In the genomic region with DNA sequence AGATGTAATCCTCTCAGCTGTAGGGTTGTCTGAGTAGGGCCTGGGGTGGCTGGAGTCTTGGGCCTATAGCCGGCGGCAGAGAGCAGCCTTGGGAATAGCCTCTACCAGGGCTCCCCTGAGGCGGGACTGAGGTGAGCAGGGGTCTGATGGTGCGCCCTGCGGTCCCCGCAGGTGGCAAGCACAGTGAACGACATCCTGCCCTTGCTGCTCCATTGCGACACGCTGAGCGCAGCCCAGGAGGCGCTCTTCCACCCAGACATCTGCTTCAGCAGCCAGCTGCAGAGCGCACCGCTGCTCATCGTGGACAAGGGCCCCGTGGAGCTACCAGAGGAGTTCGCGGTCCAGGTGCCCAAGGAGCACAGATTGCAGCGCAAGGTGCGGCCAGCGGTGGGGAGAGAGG, we compare ENCODE assay signal across 1 cellular context.
TF ChIP-seq lines count a peak whose summit lies in the region.

No MANE protein-coding gene starts in this region.

TF ChIP-seq in HepG2, 621 proteins besides CTCF, POLR2A, EP300 and RAD21 (continued from another document and continues in another):
- TF ChIP-seq, protein P1, sequence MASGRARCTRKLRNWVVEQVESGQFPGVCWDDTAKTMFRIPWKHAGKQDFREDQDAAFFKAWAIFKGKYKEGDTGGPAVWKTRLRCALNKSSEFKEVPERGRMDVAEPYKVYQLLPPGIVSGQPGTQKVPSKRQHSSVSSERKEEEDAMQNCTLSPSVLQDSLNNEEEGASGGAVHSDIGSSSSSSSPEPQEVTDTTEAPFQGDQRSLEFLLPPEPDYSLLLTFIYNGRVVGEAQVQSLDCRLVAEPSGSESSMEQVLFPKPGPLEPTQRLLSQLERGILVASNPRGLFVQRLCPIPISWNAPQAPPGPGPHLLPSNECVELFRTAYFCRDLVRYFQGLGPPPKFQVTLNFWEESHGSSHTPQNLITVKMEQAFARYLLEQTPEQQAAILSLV (CRISPR knock-in tag; IDR thresholded peaks at IDR 0.05; ENCODE audit: borderline replicate concordance): 0 out of 2 replicates have a peak, but pooled peaks have one; percentile 31
- TF ChIP-seq ZNF326 (CRISPR knock-in tag; IDR thresholded peaks at IDR 0.05; ENCODE audit: borderline replicate concordance) (no peak), ZNF605 (CRISPR knock-in tag; IDR thresholded peaks at IDR 0.05) (no peak), FOXA3 (CRISPR knock-in tag; IDR thresholded peaks at IDR 0.05) (0 out of 2 replicates have a peak, but pooled peaks have one; percentile 7), ZNF274 (CRISPR knock-in tag; IDR thresholded peaks at IDR 0.05) (no peak), ZMYM4 (CRISPR knock-in tag; IDR thresholded peaks at IDR 0.05) (peak; percentile 56; the same call in 1 of the 2 replicates), ARID5B (CRISPR knock-in tag; IDR thresholded peaks at IDR 0.05) (peak; percentile 32; the same call in 1 of the 2 replicates), KDM5B (CRISPR knock-in tag; IDR thresholded peaks at IDR 0.05; ENCODE audit: borderline replicate concordance) (peak; percentile 21; the same call in 1 of the 2 replicates), ZNF652 (CRISPR knock-in tag; IDR thresholded peaks at IDR 0.05; ENCODE audit: borderline replicate concordance, low read depth) (no peak), PCBP2 (optimal IDR thresholded peaks at IDR 0.05; ENCODE audit: low read depth, low read length, poor library complexity, severe bottlenecking) (no peak), ZNF556 (CRISPR knock-in tag; IDR thresholded peaks at IDR 0.05; ENCODE audit: borderline replicate concordance) (no peak), CEBPB (IDR thresholded peaks at IDR 0.05; ENCODE audit: borderline replicate concordance, low read depth, low read length) (peak; percentile 83; the same call in 1 of the 2 replicates), HDAC1 (CRISPR knock-in tag; IDR thresholded peaks at IDR 0.05) (no peak), STAG1 (CRISPR knock-in tag; IDR thresholded peaks at IDR 0.05) (peak; percentile 67), ARID2 (CRISPR knock-in tag; IDR thresholded peaks at IDR 0.05; ENCODE audit: borderline replicate concordance) (no peak), CEBPG (CRISPR knock-in tag; IDR thresholded peaks at IDR 0.05) (peak; percentile 87), ZFP91 (CRISPR knock-in tag; IDR thresholded peaks at IDR 0.05; ENCODE audit: borderline replicate concordance) (peak; percentile 51; the same call in 1 of the 2 replicates), GATAD2A (CRISPR knock-in tag; IDR thresholded peaks at IDR 0.05) (0 out of 2 replicates have a peak, but pooled peaks have one; percentile 17), XRCC5 (optimal IDR thresholded peaks at IDR 0.05; ENCODE audit: low read length) (peak; percentile 86), HES4 (CRISPR knock-in tag; IDR thresholded peaks at IDR 0.05; ENCODE audit: borderline replicate concordance) (0 out of 2 replicates have a peak, but pooled peaks have one; percentile 21), ZNF501 (CRISPR knock-in tag; IDR thresholded peaks at IDR 0.05) (peak; percentile 19; the same call in 1 of the 2 replicates), MED1 (CRISPR knock-in tag; IDR thresholded peaks at IDR 0.05) (no peak), MXD4 (CRISPR knock-in tag; IDR thresholded peaks at IDR 0.05) (no peak), NR3C1 (CRISPR knock-in tag; IDR thresholded peaks at IDR 0.05) (no peak), HNRNPL (IDR thresholded peaks at IDR 0.05; ENCODE audit: low read depth, low read length) (0 out of 2 replicates have a peak, but pooled peaks have one; percentile 26), HNF4A (CRISPR knock-in tag; IDR thresholded peaks at IDR 0.05) (peak; percentile 31; the same call in 1 of the 2 replicates), HDAC2 (CRISPR knock-in tag; IDR thresholded peaks at IDR 0.05) (0 out of 2 replicates have a peak, but pooled peaks have one; percentile 29), CBX1 (IDR thresholded peaks at IDR 0.05; ENCODE audit: low read depth) (no peak), HNRNPLL (IDR thresholded peaks at IDR 0.05; ENCODE audit: low read depth, low read length, poor library complexity, severe bottlenecking) (peak; percentile 72), ZNF574 (CRISPR knock-in tag; IDR thresholded peaks at IDR 0.05) (0 out of 2 replicates have a peak, but pooled peaks have one; percentile 34), ZNF580 (CRISPR knock-in tag; IDR thresholded peaks at IDR 0.05; ENCODE audit: borderline replicate concordance, low read depth) (0 out of 2 replicates have a peak, but pooled peaks have one; percentile 36), ZFP90 (CRISPR knock-in tag; IDR thresholded peaks at IDR 0.05; ENCODE audit: borderline replicate concordance) (no peak), THRA (CRISPR knock-in tag; IDR thresholded peaks at IDR 0.05; ENCODE audit: borderline replicate concordance) (0 out of 2 replicates have a peak, but pooled peaks have one; percentile 32), KDM2A (CRISPR knock-in tag; IDR thresholded peaks at IDR 0.05; ENCODE audit: borderline replicate concordance, low read depth) (0 out of 2 replicates have a peak, but pooled peaks have one; percentile 54)
- TF ChIP-seq, protein P2, sequence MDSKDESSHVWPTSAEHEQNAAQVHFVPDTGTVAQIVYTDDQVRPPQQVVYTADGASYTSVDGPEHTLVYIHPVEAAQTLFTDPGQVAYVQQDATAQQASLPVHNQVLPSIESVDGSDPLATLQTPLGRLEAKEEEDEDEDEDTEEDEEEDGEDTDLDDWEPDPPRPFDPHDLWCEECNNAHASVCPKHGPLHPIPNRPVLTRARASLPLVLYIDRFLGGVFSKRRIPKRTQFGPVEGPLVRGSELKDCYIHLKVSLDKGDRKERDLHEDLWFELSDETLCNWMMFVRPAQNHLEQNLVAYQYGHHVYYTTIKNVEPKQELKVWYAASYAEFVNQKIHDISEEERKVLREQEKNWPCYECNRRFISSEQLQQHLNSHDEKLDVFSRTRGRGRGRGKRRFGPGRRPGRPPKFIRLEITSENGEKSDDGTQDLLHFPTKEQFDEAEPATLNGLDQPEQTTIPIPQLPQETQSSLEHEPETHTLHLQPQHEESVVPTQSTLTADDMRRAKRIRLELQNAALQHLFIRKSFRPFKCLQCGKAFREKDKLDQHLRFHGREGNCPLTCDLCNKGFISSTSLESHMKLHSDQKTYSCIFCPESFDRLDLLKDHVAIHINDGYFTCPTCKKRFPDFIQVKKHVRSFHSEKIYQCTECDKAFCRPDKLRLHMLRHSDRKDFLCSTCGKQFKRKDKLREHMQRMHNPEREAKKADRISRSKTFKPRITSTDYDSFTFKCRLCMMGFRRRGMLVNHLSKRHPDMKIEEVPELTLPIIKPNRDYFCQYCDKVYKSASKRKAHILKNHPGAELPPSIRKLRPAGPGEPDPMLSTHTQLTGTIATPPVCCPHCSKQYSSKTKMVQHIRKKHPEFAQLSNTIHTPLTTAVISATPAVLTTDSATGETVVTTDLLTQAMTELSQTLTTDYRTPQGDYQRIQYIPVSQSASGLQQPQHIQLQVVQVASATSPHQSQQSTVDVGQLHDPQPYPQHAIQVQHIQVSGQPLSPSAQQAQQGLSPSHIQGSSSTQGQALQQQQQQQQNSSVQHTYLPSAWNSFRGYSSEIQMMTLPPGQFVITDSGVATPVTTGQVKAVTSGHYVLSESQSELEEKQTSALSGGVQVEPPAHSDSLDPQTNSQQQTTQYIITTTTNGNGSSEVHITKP (CRISPR knock-in tag; IDR thresholded peaks at IDR 0.05; ENCODE audit: low read depth): no peak
- TF ChIP-seq, protein P3, sequence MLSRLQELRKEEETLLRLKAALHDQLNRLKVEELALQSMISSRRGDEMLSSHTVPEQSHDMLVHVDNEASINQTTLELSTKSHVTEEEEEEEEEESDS (CRISPR knock-in tag; IDR thresholded peaks at IDR 0.05; ENCODE audit: borderline replicate concordance): no peak
- TF ChIP-seq, protein P4, sequence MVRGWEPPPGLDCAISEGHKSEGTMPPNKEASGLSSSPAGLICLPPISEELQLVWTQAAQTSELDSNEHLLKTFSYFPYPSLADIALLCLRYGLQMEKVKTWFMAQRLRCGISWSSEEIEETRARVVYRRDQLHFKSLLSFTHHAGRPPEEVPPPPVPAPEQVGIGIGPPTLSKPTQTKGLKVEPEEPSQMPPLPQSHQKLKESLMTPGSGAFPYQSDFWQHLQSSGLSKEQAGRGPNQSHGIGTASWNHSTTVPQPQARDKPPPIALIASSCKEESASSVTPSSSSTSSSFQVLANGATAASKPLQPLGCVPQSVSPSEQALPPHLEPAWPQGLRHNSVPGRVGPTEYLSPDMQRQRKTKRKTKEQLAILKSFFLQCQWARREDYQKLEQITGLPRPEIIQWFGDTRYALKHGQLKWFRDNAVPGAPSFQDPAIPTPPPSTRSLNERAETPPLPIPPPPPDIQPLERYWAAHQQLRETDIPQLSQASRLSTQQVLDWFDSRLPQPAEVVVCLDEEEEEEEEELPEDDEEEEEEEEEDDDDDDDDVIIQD (CRISPR knock-in tag; IDR thresholded peaks at IDR 0.05; ENCODE audit: low read depth): no peak
